19 cellular contexts compared by ENCODE assay signal in genomic region chr18:59660976-59661743, GRCh38. TPM values are rescaled to one million over a fixed set of nuclear protein-coding genes. Genes with fewer than 3 reads are reported as not detected.
A peak's percentile ranks its signal among the peaks of the same experiment; 100 is the strongest.
DNase-seq lines count a peak whose midpoint lies in the region; ATAC-seq, FAIRE-seq and TF ChIP-seq lines count a peak whose summit lies in the region.
"Had no signal": no experiment of that assay in that cellular context is flagged by ENCODE, and none has a peak within 500 bp of the region (broad histone marks: within the 10 kb centered on the region; RNA-seq: fewer than 3 reads in every experiment).

No MANE protein-coding gene starts in this region.

- H3K9me3 ChIP-seq in IMR-90 (ENCODE audit: control insufficient read depth, insufficient read depth, low read length) = no peaks in the 10 kb centered on the region
- H3K9me3 ChIP-seq in aorta (ENCODE audit: control insufficient read depth, low read length) = no peaks in the 10 kb centered on the region
- H3K9me3 ChIP-seq in upper lobe of left lung = no peaks in the 10 kb centered on the region
- H3K9me3 ChIP-seq: lower lobe of right lung, MG63 had no signal

- H2BK120ac ChIP-seq in IMR-90 (ENCODE audit: low read depth, low read length) = no peak overlapping the region

- H2BK20ac ChIP-seq in IMR-90 (ENCODE audit: low read depth, low read length) = no peak overlapping the region

- no peaks in the 10 kb centered on the region for H3K36me3 ChIP-seq in IMR-90 (ENCODE audit: control insufficient read depth, insufficient read depth, low read length)
- no peaks in the 10 kb centered on the region for H3K36me3 ChIP-seq in bronchial epithelial cell (ENCODE audit: control insufficient read depth, insufficient read depth, low read length)
- no peaks in the 10 kb centered on the region for H3K36me3 ChIP-seq in aorta (ENCODE audit: control insufficient read depth in 1 of 2, insufficient read depth in 2 of 2, low read length in 1 of 2)
- H3K36me3 ChIP-seq in upper lobe of left lung = no peaks in the 10 kb centered on the region
- H3K36me3 ChIP-seq: lower lobe of right lung had no signal

- no CpG with 5 or more reads among the region's 7 CpGs for WGBS in IMR-90 (ENCODE audit: extremely low coverage in 2 of 2, insufficient read length in 1 of 2), 2 experiments
- WGBS in aorta, 2 donors = 58 to 62% methylated on average over 7 of the region's 7 CpGs
- WGBS in upper lobe of left lung, 2 donors = 87% methylated on average over 7 of the region's 7 CpGs

- H2BK15ac ChIP-seq in IMR-90 (ENCODE audit: low read depth, low read length) = no peak overlapping the region

- H4K20me1 ChIP-seq in IMR-90 (ENCODE audit: insufficient read depth, low read length) = peaks cover 30% of the 10 kb centered on the region

- no peak overlapping the region for H4K91ac ChIP-seq in IMR-90 (ENCODE audit: insufficient read depth, low read depth, low read length)

- no peak overlapping the region for H4K8ac ChIP-seq in IMR-90 (ENCODE audit: low read depth in 2 of 2, low read length in 2 of 2)

- no peak overlapping the region for H2AK5ac ChIP-seq in IMR-90 (ENCODE audit: low read depth, low read length)

- intact Hi-C loops in IMR-90 (cut with micrococcal nuclease) = no loop called here
- intact Hi-C loops in aorta (cut with DNase I) = no loop called here

- peaks cover 18% of the 10 kb centered on the region for H3K9me1 ChIP-seq in IMR-90 (ENCODE audit: insufficient read depth, low read length)

- dilution Hi-C loops in IMR-90 (cut with HindIII; ENCODE audit: low sequenced_read_pairs, unreplicated experiment) = no loop called here

- in situ Hi-C loops in IMR-90 (cut with MboI; ENCODE audit: low sequenced_read_pairs) = no loop called here

- no peak for TF ChIP-seq POLR2A in IMR-90 (IDR thresholded peaks at IDR 0.05; ENCODE audit: low read depth, low read length)
- TF ChIP-seq POLR2A in upper lobe of left lung (IDR thresholded peaks at IDR 0.05) = no peak

- H2BK5ac ChIP-seq in IMR-90 (ENCODE audit: low read depth, low read length, poor library complexity, severe bottlenecking) = no peak overlapping the region

- H2AK9ac ChIP-seq in IMR-90 (replicated peaks; ENCODE audit: low read depth, low read length, poor library complexity) = no peak overlapping the region

- no peak overlapping the region for H3K23ac ChIP-seq in IMR-90 (ENCODE audit: low read depth, low read length)

- POLR2A ChIA-PET in IMR-90 (lab: Charles Lee; ENCODE audit: unreplicated experiment) = no interaction called here

- no peak for FAIRE-seq in bronchial epithelial cell (lab: Jason Lieb, UNC)

- CTCF ChIA-PET in IMR-90 (lab: Yijun Ruan, JAX) = interaction anchor here (0.6 kb wide), 3 partner anchors 13 to 119 kb away, joined by 3 to 4 read pairs (median 3); no protein-coding TSS in a partner anchor

- H3K9ac ChIP-seq in IMR-90 (ENCODE audit: low read depth, low read length) = no peak overlapping the region

- no TSS peak for BruUV-seq in IMR-90 (replicated peaks; lab: Mats Ljungman, UMichigan)

- H3K4me3 ChIP-seq in IMR-90 (ENCODE audit: insufficient read depth, low read depth, low read length) (no peak overlapping the region), bronchial epithelial cell (ENCODE audit: low read depth, low read length) (no peak overlapping the region), aorta (ENCODE audit: low read length in 2 of 2) (no peak overlapping the region), upper lobe of left lung (no peak overlapping the region)
- H3K4me3 ChIP-seq: lower lobe of right lung, MG63 had no signal

- ATAC-seq in IMR-90 (ENCODE audit: low read depth) (peak; percentile 30), aorta (ENCODE audit: low FRiP score) (no peak), upper lobe of left lung (ENCODE audit: low FRiP score in 2 of 2) (no peak)
- ATAC-seq: lower lobe of right lung; naive thymus-derived CD8-positive, alpha-beta T cell had no signal

- H4K5ac ChIP-seq in IMR-90 (ENCODE audit: low read depth, low read length) = no peak overlapping the region

- peak overlapping the region; percentile 52; the same call in 1 of the 2 replicates for H3K4me2 ChIP-seq in IMR-90 (ENCODE audit: low read depth, low read length)

- no peak for TF ChIP-seq EP300 in upper lobe of left lung (IDR thresholded peaks at IDR 0.05)

- TF ChIP-seq RAD21 in IMR-90 (IDR thresholded peaks at IDR 0.05; ENCODE audit: low read length) = no peak

- DNase-seq in IMR-90 = peak; percentile 69
- peak; percentile 89 for DNase-seq in bronchial epithelial cell (ENCODE audit: low read depth)
- DNase-seq in hepatic stellate cell (ENCODE audit: low spot score) = peak; percentile 36
- peak; percentile 51 for DNase-seq in stromal cell of bone marrow (ENCODE audit: low read depth)
- no peak for DNase-seq in aorta
- no peak for DNase-seq in upper lobe of left lung
- no peak for DNase-seq in globus pallidus (ENCODE audit: low spot score)
- DNase-seq: activated B cell treated with CpG ODN at 0.5 μM for 24 hours; activated CD8-positive, alpha-beta memory T cell treated with anti-CD3 and anti-CD28 coated beads for 24 hours; activated naive CD8-positive, alpha-beta T cell treated with anti-CD3 and anti-CD28 coated beads for 36 hours; lower lobe of right lung; MG63; naive thymus-derived CD8-positive, alpha-beta T cell; NCI-H187 treated with DMSO at 0.1 percent for 48 hours; NCI-H510A; SHP77 treated with DMSO at 0.1 percent for 48 hours; stimulated activated naive CD4-positive, alpha-beta T cell treated with Interleukin-2 at 50 U/mL for 16 hours; T-helper 2 cell had no signal

- peak overlapping the region; percentile 33; the same call in 1 of the 2 replicates for H3K4ac ChIP-seq in IMR-90 (ENCODE audit: low read depth, low read length)

- H3K27me3 ChIP-seq in IMR-90 (ENCODE audit: control insufficient read depth, insufficient read depth, low read length) (no peaks in the 10 kb centered on the region), bronchial epithelial cell (ENCODE audit: control insufficient read depth, insufficient read depth, low read length) (no peaks in the 10 kb centered on the region), aorta (ENCODE audit: control insufficient read depth in 1 of 2, insufficient read depth in 2 of 2, low read length in 1 of 2) (no peaks in the 10 kb centered on the region), upper lobe of left lung (no peaks in the 10 kb centered on the region)
- H3K27me3 ChIP-seq: MG63 had no signal

- TF ChIP-seq CTCF in IMR-90 (conservative IDR thresholded peaks at IDR 0.05; ENCODE audit: low read depth, low read length) = no peak
- no peak for TF ChIP-seq CTCF in bronchial epithelial cell (IDR thresholded peaks at IDR 0.05; ENCODE audit: insufficient read depth, low read length, severe bottlenecking)
- TF ChIP-seq CTCF in upper lobe of left lung (IDR thresholded peaks at IDR 0.05) = no peak

- peaks cover 50 to 83% of the 10 kb centered on the region in 2 experiments for H3K79me1 ChIP-seq in IMR-90 (ENCODE audit: low read depth in 1 of 2, low read length in 2 of 2)

- H3K4me1 ChIP-seq in IMR-90 (ENCODE audit: control insufficient read depth, insufficient read depth, low read length) (peaks cover 29% of the 10 kb centered on the region), aorta (ENCODE audit: control insufficient read depth in 1 of 2, insufficient read depth in 2 of 2, low read length in 2 of 2) (no peaks in the 10 kb centered on the region), upper lobe of left lung (no peaks in the 10 kb centered on the region)
- H3K4me1 ChIP-seq: lower lobe of right lung had no signal

- no peak overlapping the region; the same call in 1 of the 2 replicates for H3K18ac ChIP-seq in IMR-90 (ENCODE audit: low read depth, low read length)

- H3K27ac ChIP-seq in IMR-90 (ENCODE audit: insufficient read depth, low read length) (no peak overlapping the region), aorta (ENCODE audit: low read depth in 1 of 2, low read length in 2 of 2) (no peak overlapping the region), upper lobe of left lung (peak overlapping the region in 1 of 4 donors; percentile 1)
- H3K27ac ChIP-seq: lower lobe of right lung had no signal

- no peak overlapping the region for H2AFZ ChIP-seq in IMR-90 (replicated peaks; ENCODE audit: low read length, poor library complexity)

- no peak overlapping the region for H3K56ac ChIP-seq in IMR-90 (ENCODE audit: extremely low read depth, insufficient read depth, low read length)

- H3K14ac ChIP-seq in IMR-90 (replicated peaks; ENCODE audit: low read depth, low read length) = no peak overlapping the region

TF ChIP-seq in IMR-90, 13 proteins besides CTCF, POLR2A, EP300 and RAD21:
- TF ChIP-seq SMC3 (IDR thresholded peaks at IDR 0.05; ENCODE audit: low read depth, low read length) (no peak), BHLHE40 (IDR thresholded peaks at IDR 0.05; ENCODE audit: low read depth, low read length) (0 out of 2 replicates have a peak, but pooled peaks have one; percentile 36), FOS (IDR thresholded peaks at IDR 0.05; ENCODE audit: low read depth, low read length) (no peak; the same call in 1 of the 2 replicates), RFX5 (IDR thresholded peaks at IDR 0.05; ENCODE audit: low read depth, low read length) (no peak), MAFK (IDR thresholded peaks at IDR 0.05; ENCODE audit: low read depth, low read length) (no peak), CEBPB (IDR thresholded peaks at IDR 0.05; ENCODE audit: low read depth, low read length) (peak; percentile 66)

RNA-seq across cellular contexts. Expression of gene CCBE1, which starts 36.1 kb away (rescaled TPM):
- total RNA-seq in IMR-90 (2012; rRNA removed) = 93.9 and 148 TPM in 2 replicates
- 64.8 and 65.1 TPM in 2 replicates for polyA plus RNA-seq in IMR-90 (2012; rRNA removed)
- polyA plus RNA-seq in IMR-90 (2012; cell fraction: cytosol; rRNA removed) = 37.7 and 114 TPM in 2 replicates
- polyA plus RNA-seq in IMR-90 (2012; cell fraction: nucleus; rRNA removed; ENCODE audit: low replicate concordance) = 22.9 and 25.9 TPM in 2 replicates
- total RNA-seq in bronchial epithelial cell = 1.6 and 4.9 TPM in 2 replicates
- total RNA-seq in aorta = under 1 TPM in 1 of 2 donors, not detected in 1; 0.36 TPM
- polyA plus RNA-seq in aorta = under 1 TPM in 1 of 2 donors, not detected in 1; 0.61 TPM
- total RNA-seq in upper lobe of left lung = 10 to 100 TPM in 4 of 6 donors, 1 to 10 TPM in 2; 8.7 to 23.6 (median 12.3) TPM
- total RNA-seq: activated naive CD8-positive, alpha-beta T cell treated with anti-CD3 and anti-CD28 coated beads for 36 hours; naive thymus-derived CD8-positive, alpha-beta T cell had no signal
- polyA plus RNA-seq: CD14-positive monocyte had no signal

Comparison
In these comparisons a context has a peak if more than half of its experiments do, and no peak if none do; other contexts are left out.
1. DNase-seq: peak in IMR-90 (single experiment), bronchial epithelial cell (single experiment), hepatic stellate cell (single experiment) and stromal cell of bone marrow (single experiment); none in aorta (0 of 2), upper lobe of left lung (0 of 2) and globus pallidus (single experiment).